Comparison of ENCODE assay signal across 19 cellular contexts in genomic region chr11:111045408-111045806, GRCh38.
DNase-seq lines count a peak whose midpoint lies in the region; ATAC-seq and TF ChIP-seq lines count a peak whose summit lies in the region.
"Had no signal": no experiment of that assay in that cellular context is flagged by ENCODE, and none has a peak within 500 bp of the region (broad histone marks: within the 10 kb centered on the region; RNA-seq: fewer than 3 reads in every experiment).

No MANE protein-coding gene starts in this region.

- peaks cover 3% of the 10 kb centered on the region for H3K9me3 Mint-ChIP-seq in neural crest cell

- H3K4me1 Mint-ChIP-seq in neural crest cell: peaks cover 18% of the 10 kb centered on the region
- H3K4me1 Mint-ChIP-seq: CD8-positive, alpha-beta memory T cell had no signal

- ATAC-seq in Right ventricle myocardium superior (ENCODE audit: poor library complexity) (peak; percentile 85), heart left ventricle (no peak), HG03457 (IDR thresholded peaks at IDR 0.05; ENCODE audit: unreplicated experiment) (no peak)
- ATAC-seq: A549, K562 had no signal

- no peak for DNase-seq in Right ventricle myocardium superior
- DNase-seq in heart left ventricle: no peak
- no peak for DNase-seq in esophagus squamous epithelium (lab: John Stamatoyannopoulos, UW)
- no peak for DNase-seq in neural crest cell (ENCODE audit: low read depth, low spot score)
- no peak for DNase-seq in vagina (ENCODE audit: extremely low spot score in 2 of 2)
- no peak for DNase-seq in A172 (ENCODE audit: low spot score)
- DNase-seq in GM20000 (ENCODE audit: low spot score): no peak
- DNase-seq: CD8-positive, alpha-beta memory T cell; DND-41; GDM1; GOT3; NCI-H1694; NCI-H2227 treated with DMSO at 0.1 percent for 48 hours; NCI-H524; SIG-M5 had no signal

- H3K27ac Mint-ChIP-seq in neural crest cell (ENCODE audit: unreplicated experiment): peak overlapping the region; percentile 5

- peaks cover 2% of the 10 kb centered on the region for H3K27me3 Mint-ChIP-seq in neural crest cell (ENCODE audit: low read depth)

- no peak for TF ChIP-seq CTCF in heart left ventricle (IDR thresholded peaks at IDR 0.05)
- no peak for TF ChIP-seq CTCF in esophagus squamous epithelium (IDR thresholded peaks at IDR 0.05)
- no peak for TF ChIP-seq CTCF in neural crest cell (conservative IDR thresholded peaks at IDR 0.05)
- TF ChIP-seq CTCF in vagina (IDR thresholded peaks at IDR 0.05): no peak
- TF ChIP-seq CTCF in GM20000 (IDR thresholded peaks at IDR 0.05; ENCODE audit: extremely low read depth, missing control alignments): no peak

- no peaks in the 10 kb centered on the region for H3K36me3 ChIP-seq in heart left ventricle
- H3K36me3 ChIP-seq in esophagus squamous epithelium: no peaks in the 10 kb centered on the region
- H3K36me3 ChIP-seq in vagina: no peaks in the 10 kb centered on the region
- H3K36me3 ChIP-seq: BLaER1 treated with 17β-estradiol and CSF1 and Interleukin-3, amounts not matched to agents 10 nM and 100 nM had no signal

- intact Hi-C loops in Right ventricle myocardium superior (cut with DNase I) (no loop called here), heart left ventricle (cut with DNase I) (no loop called here), esophagus squamous epithelium (cut with DNase I) (no loop called here), vagina (cut with DNase I) (no loop called here)

- no peak overlapping the region for H3K27ac ChIP-seq in heart left ventricle
- peak overlapping the region in 3 of 4 donors; percentile 10 to 58 (median 26) for H3K27ac ChIP-seq in esophagus squamous epithelium
- peak overlapping the region; percentile 31 for H3K27ac ChIP-seq in vagina
- H3K27ac ChIP-seq: A549; BLaER1 treated with 17β-estradiol and CSF1 and Interleukin-3, amounts not matched to agents 10 nM and 100 nM had no signal

- TF ChIP-seq POLR2A in heart left ventricle (IDR thresholded peaks at IDR 0.05) (no peak), esophagus squamous epithelium (IDR thresholded peaks at IDR 0.05) (no peak), vagina (IDR thresholded peaks at IDR 0.05) (no peak)

- H3K4me3 ChIP-seq in heart left ventricle (no peak overlapping the region), esophagus squamous epithelium (no peak overlapping the region), vagina (no peak overlapping the region)
- H3K4me3 ChIP-seq: A549; BLaER1 treated with 17β-estradiol and CSF1 and Interleukin-3, amounts not matched to agents 10 nM and 100 nM; K562 had no signal

- peaks cover 0 to under 1% (median 0%) of the 10 kb centered on the region in 12 donors for H3K9me3 ChIP-seq in heart left ventricle
- H3K9me3 ChIP-seq in esophagus squamous epithelium: no peaks in the 10 kb centered on the region
- H3K9me3 ChIP-seq in vagina: no peaks in the 10 kb centered on the region
- H3K9me3 ChIP-seq: A549 had no signal

- no peaks in the 10 kb centered on the region for H3K36me3 Mint-ChIP-seq in neural crest cell (ENCODE audit: low read depth)
- H3K36me3 Mint-ChIP-seq: CD8-positive, alpha-beta memory T cell had no signal

- H3K4me1 ChIP-seq in heart left ventricle (peaks cover 0 to 8% (median 0%) of the 10 kb centered on the region in 12 donors), esophagus squamous epithelium (no peaks in the 10 kb centered on the region), vagina (peaks cover 6% of the 10 kb centered on the region)
- H3K4me1 ChIP-seq: A549; BLaER1 treated with 17β-estradiol and CSF1 and Interleukin-3, amounts not matched to agents 10 nM and 100 nM had no signal

- no peak overlapping the region for H3K4me3 Mint-ChIP-seq in neural crest cell
- H3K4me3 Mint-ChIP-seq: CD8-positive, alpha-beta memory T cell had no signal

- H3K27me3 ChIP-seq in heart left ventricle (no peaks in the 10 kb centered on the region), esophagus squamous epithelium (no peaks in the 10 kb centered on the region), vagina (no peaks in the 10 kb centered on the region)
- H3K27me3 ChIP-seq: BLaER1 treated with 17β-estradiol and CSF1 and Interleukin-3, amounts not matched to agents 10 nM and 100 nM had no signal

Comparison
In these comparisons a context has a peak if more than half of its experiments do, and no peak if none do; other contexts are left out.
1. H3K27ac ChIP-seq: peak in esophagus squamous epithelium (3 of 4) and vagina (single experiment); none in heart left ventricle (0 of 12).